Comparison of ENCODE assay signal across 1 cellular context in the genomic region with DNA sequence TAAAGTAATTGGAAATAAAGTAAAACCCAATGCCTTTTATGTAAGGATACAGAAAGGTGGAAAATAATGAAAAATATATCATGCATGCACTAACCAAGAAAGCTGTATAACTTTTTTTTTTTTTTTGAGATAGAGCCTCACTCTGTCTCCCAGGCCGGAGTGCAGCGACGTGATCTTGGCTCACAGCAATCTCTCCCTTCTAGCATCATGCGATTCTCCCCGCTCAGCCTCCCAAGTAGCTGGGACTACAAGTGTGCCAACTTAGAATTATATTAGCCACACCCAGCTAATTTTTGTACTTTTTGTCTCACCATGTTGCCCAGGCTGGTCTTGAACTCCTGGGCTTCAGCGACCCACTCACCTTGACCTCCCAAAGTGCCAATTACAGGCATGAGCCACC.
TF ChIP-seq lines count a peak whose summit lies in the region.

No MANE protein-coding gene starts in this region.

TF ChIP-seq in endothelial cell of umbilical vein, 7 proteins besides CTCF, POLR2A, EP300 and RAD21 (continued from another document):
- TF ChIP-seq GATA2 (IDR thresholded peaks at IDR 0.05; ENCODE audit: insufficient read depth, insufficient read length, low read depth, low read length) (no peak), FOS (IDR thresholded peaks at IDR 0.05; ENCODE audit: borderline replicate concordance, insufficient read depth, low read length) (no peak)
